12 cellular contexts compared by ENCODE assay signal in the genomic region with DNA sequence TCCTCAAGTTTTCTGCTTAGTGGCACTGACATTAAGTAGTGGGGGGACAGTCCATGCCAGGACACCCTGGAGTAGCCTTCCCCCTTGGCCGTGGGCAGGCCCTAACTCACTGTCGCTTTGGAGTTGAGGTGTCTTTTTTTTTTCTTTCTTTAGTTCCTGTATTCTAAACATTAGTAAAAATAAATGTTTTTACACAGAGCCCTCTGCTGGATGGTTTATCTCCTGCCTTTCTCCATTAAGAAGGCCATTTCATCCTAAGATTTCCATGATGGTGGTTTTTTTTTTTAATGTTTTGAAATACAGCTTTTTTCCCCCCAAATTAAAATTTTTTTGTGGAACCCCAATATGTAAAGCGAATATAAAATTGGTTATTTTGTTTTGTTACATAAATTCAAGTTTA. TPM values are rescaled to one million over a fixed set of nuclear protein-coding genes. Genes with fewer than 3 reads are reported as not detected.
DNase-seq lines count a peak whose midpoint lies in the region; ATAC-seq, FAIRE-seq and TF ChIP-seq lines count a peak whose summit lies in the region.
"Had no signal": no experiment of that assay in that cellular context is flagged by ENCODE, and none has a peak within 500 bp of the region (broad histone marks: within the 10 kb centered on the region; RNA-seq: fewer than 3 reads in every experiment).

No MANE protein-coding gene starts in this region.

- H3K4me2 ChIP-seq in PC-9, result no peak overlapping the region

- H3K36me3 ChIP-seq in breast epithelium (no peaks in the 10 kb centered on the region), PC-9 (ENCODE audit: low read depth) (peaks cover 16% of the 10 kb centered on the region), testis (ENCODE audit: low read depth, missing control alignments) (no peaks in the 10 kb centered on the region)

- intact Hi-C loops in MCF 10A (cut with micrococcal nuclease) (loop anchor here (2.0 kb wide), 1 partner anchor 38 kb away; the partner anchor contains the start of gene CDC42EP2), breast epithelium (cut with DNase I; ENCODE audit: low total_unique reads) (no loop called here), PC-9 (cut with micrococcal nuclease; ENCODE audit: unreplicated experiment) (no loop called here), testis (cut with DNase I; ENCODE audit: low total_unique reads) (no loop called here)

- no peak overlapping the region for H3K4me3 ChIP-seq in breast epithelium
- H3K4me3 ChIP-seq in PC-9, result no peak overlapping the region
- no peak overlapping the region for H3K4me3 ChIP-seq in testis
- H3K4me3 ChIP-seq: transverse colon had no signal

- H3K9me3 Mint-ChIP-seq in MCF 10A (ENCODE audit: unreplicated experiment), result no peaks in the 10 kb centered on the region
- H3K9me3 Mint-ChIP-seq: activated naive CD4-positive, alpha-beta T cell treated with anti-CD3 and anti-CD28 coated beads for 36 hours had no signal

- no peaks in the 10 kb centered on the region; the same call in 1 of the 2 replicates for H4K20me1 ChIP-seq in PC-9 (ENCODE audit: insufficient read depth)

- H3K36me3 Mint-ChIP-seq in MCF 10A (ENCODE audit: insufficient read depth, unreplicated experiment), result peaks cover 53% of the 10 kb centered on the region

- no peak for TF ChIP-seq POLR2A in breast epithelium (IDR thresholded peaks at IDR 0.05)
- no peak for TF ChIP-seq POLR2A in testis (IDR thresholded peaks at IDR 0.05)

- CTCF ChIA-PET in MCF 10A (lab: Yijun Ruan, JAX), result interaction anchor here (0.6 to 1.9 kb wide), 10 partner anchors 9 to 475 kb away, joined by 3 to 12 read pairs (median 4); no protein-coding TSS in a partner anchor
- CTCF ChIA-PET in PC-9 (lab: Charles Lee), result interaction anchor here (0.7 to 2.0 kb wide), 3 partner anchors 78 to 504 kb away, joined by 3 to 8 read pairs (median 3); no protein-coding TSS in a partner anchor

- WGBS in testis, 2 donors, result 85 to 89% methylated on average over 3 of the region's 3 CpGs

- H3K4me3 Mint-ChIP-seq in MCF 10A (ENCODE audit: unreplicated experiment), result no peak overlapping the region

- H3K9me2 ChIP-seq in PC-9 (ENCODE audit: insufficient read depth), result no peaks in the 10 kb centered on the region

- no peak for DNase-seq in MCF 10A (ENCODE audit: unreplicated experiment)
- DNase-seq in breast epithelium (ENCODE audit: low spot score in 2 of 2), result no peak
- DNase-seq in PC-9, result no peak
- no peak for DNase-seq in testis
- no peak for DNase-seq in NCI-H2029 treated with DMSO at 0.1 percent for 48 hours (lab: John Stamatoyannopoulos, UW)
- no peak for DNase-seq in OCI-M2 (lab: John Stamatoyannopoulos, UW; ENCODE audit: unreplicated experiment)
- DNase-seq: activated naive CD4-positive, alpha-beta T cell treated with anti-CD3 and anti-CD28 coated beads for 36 hours; DMS79 treated with DMSO at 0.1 percent for 48 hours; small intestine; transverse colon had no signal

- POLR2A ChIA-PET in MCF 10A (lab: Yijun Ruan, JAX), result interaction anchor here (1.1 to 2.8 kb wide), 6 partner anchors 10 to 158 kb away, joined by 3 to 14 read pairs (median 4); partner anchors contain the start of genes DPF2 and SLC25A45
- POLR2A ChIA-PET in PC-9 (lab: Charles Lee; ENCODE audit: unreplicated experiment), result interaction anchor here (0.6 kb wide), 1 partner anchor 125 kb away, joined by 3 read pairs; no protein-coding TSS in a partner anchor

- ATAC-seq in HG03520 (IDR thresholded peaks at IDR 0.05; ENCODE audit: unreplicated experiment), result no peak

- H3K27me3 Mint-ChIP-seq in MCF 10A (ENCODE audit: insufficient read depth, unreplicated experiment), result no peaks in the 10 kb centered on the region

- H3K27ac ChIP-seq in breast epithelium, result no peak overlapping the region
- no peak overlapping the region for H3K27ac ChIP-seq in PC-9
- no peak overlapping the region for H3K27ac ChIP-seq in testis

- no peaks in the 10 kb centered on the region for H3K9me3 ChIP-seq in breast epithelium
- no peaks in the 10 kb centered on the region for H3K9me3 ChIP-seq in PC-9 (ENCODE audit: insufficient read depth, low read depth)
- H3K9me3 ChIP-seq in testis, result no peaks in the 10 kb centered on the region
- H3K9me3 ChIP-seq: transverse colon had no signal

- no peak overlapping the region for H3K27ac Mint-ChIP-seq in MCF 10A (ENCODE audit: low read depth, unreplicated experiment)
- H3K27ac Mint-ChIP-seq: activated naive CD4-positive, alpha-beta T cell treated with anti-CD3 and anti-CD28 coated beads for 36 hours had no signal

- H3K27me3 ChIP-seq in breast epithelium (peaks cover 0 to 9% of the 10 kb centered on the region in 2 donors), PC-9 (ENCODE audit: insufficient read depth, low read depth) (no peaks in the 10 kb centered on the region), testis (no peaks in the 10 kb centered on the region)

- no peaks in the 10 kb centered on the region for H3K79me2 ChIP-seq in PC-9 (ENCODE audit: low read depth)

- peak; percentile 60 for FAIRE-seq in endometrium (lab: Jason Lieb, UNC)
- FAIRE-seq: small intestine had no signal

- BruUV-seq in MCF 10A (replicated peaks; lab: Mats Ljungman, UMichigan) (no TSS peak), PC-9 (replicated peaks; lab: Mats Ljungman, UMichigan) (no TSS peak)

- H2AFZ ChIP-seq in PC-9, result no peak overlapping the region

- H3K4me1 Mint-ChIP-seq in MCF 10A (ENCODE audit: insufficient read depth, unreplicated experiment), result peaks cover 13% of the 10 kb centered on the region

- H3K4me1 ChIP-seq in breast epithelium, result peaks cover 4 to 5% of the 10 kb centered on the region in 2 donors
- peaks cover 11% of the 10 kb centered on the region for H3K4me1 ChIP-seq in PC-9 (replicated peaks; ENCODE audit: insufficient read depth)
- peaks cover 23% of the 10 kb centered on the region for H3K4me1 ChIP-seq in testis

- H3F3A ChIP-seq in PC-9 (ENCODE audit: insufficient read depth, low read depth), result peaks cover 49% of the 10 kb centered on the region

- TF ChIP-seq CTCF in MCF 10A (IDR thresholded peaks at IDR 0.05; ENCODE audit: unreplicated experiment), result peak; percentile 16
- TF ChIP-seq CTCF in breast epithelium (IDR thresholded peaks at IDR 0.05), result peak in 1 of 3 donors; percentile 16
- TF ChIP-seq CTCF in PC-9 (conservative IDR thresholded peaks at IDR 0.05), result peak; percentile 64
- peak in 2 of 3 experiments; percentile 15 to 21 for TF ChIP-seq CTCF in testis (IDR thresholded peaks at IDR 0.05)

RNA-seq across cellular contexts. Expression of gene TIGD3, which starts 1.8 kb away (rescaled TPM):
- total RNA-seq in MCF 10A (2022), result 0.14 TPM in 1 of 2 replicates, not detected in the other
- total RNA-seq in breast epithelium, result 1 to 10 TPM in 1 of 3 donors, under 1 TPM in 1, not detected in 1; 0.29 to 1.3 TPM
- 1.7 and 1.8 TPM in 2 replicates for total RNA-seq in PC-9 (2021)
- 1 to 10 TPM; 5.3 to 7.6 TPM for total RNA-seq in testis
- polyA plus RNA-seq in testis (ENCODE audit: insufficient read depth, low read depth, low replicate concordance), result 7.1 TPM

RNA-seq across cellular contexts. Expression of gene DPF2, which starts 19.1 kb away (rescaled TPM):
- total RNA-seq in MCF 10A (2022) (83.9 and 86.6 TPM in 2 replicates), breast epithelium (10 to 100 TPM; 30.7 to 44.8 (median 39.7) TPM), PC-9 (2021) (75.6 and 80.6 TPM in 2 replicates), testis (10 to 100 TPM; 86.8 to 91.2 TPM)
- 94.5 TPM for polyA plus RNA-seq in testis (ENCODE audit: insufficient read depth, low read depth, low replicate concordance)

RNA-seq across cellular contexts. Expression of gene SLC25A45, which starts 29.7 kb away (rescaled TPM):
- total RNA-seq in MCF 10A (2022) (3.9 and 4.9 TPM in 2 replicates), breast epithelium (1 to 10 TPM; 5.4 to 9.1 (median 6.6) TPM), PC-9 (2021) (9.5 and 9.8 TPM in 2 replicates), testis (10 to 100 TPM; 10.1 to 10.6 TPM)
- polyA plus RNA-seq in testis (ENCODE audit: insufficient read depth, low read depth, low replicate concordance), result 8.0 TPM

RNA-seq across cellular contexts. Expression of gene FRMD8, which starts 33.7 kb away (rescaled TPM):
- total RNA-seq in MCF 10A (2022) (18.9 and 21.7 TPM in 2 replicates), breast epithelium (10 to 100 TPM; 22.9 to 57.0 (median 49.0) TPM), PC-9 (2021) (32.4 and 48.9 TPM in 2 replicates), testis (100 to 1,000 TPM in 1 of 2 donors, 10 to 100 TPM in 1; 92.5 to 118 TPM)
- polyA plus RNA-seq in testis (ENCODE audit: insufficient read depth, low read depth, low replicate concordance), result 31.4 TPM

RNA-seq across cellular contexts. Expression of gene CDC42EP2, which starts 38.1 kb away (rescaled TPM):
- total RNA-seq in MCF 10A (2022) (24.5 and 35.0 TPM in 2 replicates), breast epithelium (10 to 100 TPM; 11.3 to 20.8 (median 13.4) TPM), PC-9 (2021) (17.8 and 20.8 TPM in 2 replicates), testis (1 to 10 TPM; 3.5 to 4.4 TPM)
- polyA plus RNA-seq in testis (ENCODE audit: insufficient read depth, low read depth, low replicate concordance), result 5.1 TPM
